ENCODE assay signal across 13 cellular contexts in genomic region chr1:43934986-43935324, GRCh38. TPM values are rescaled to one million over a fixed set of nuclear protein-coding genes. Genes with fewer than 3 reads are reported as not detected.
A peak's percentile ranks its signal among the peaks of the same experiment; 100 is the strongest.
DNase-seq lines count a peak whose midpoint lies in the region; ATAC-seq and TF ChIP-seq lines count a peak whose summit lies in the region.
"Had no signal": no experiment of that assay in that cellular context is flagged by ENCODE, and none has a peak within 500 bp of the region (broad histone marks: within the 10 kb centered on the region; RNA-seq: fewer than 3 reads in every experiment).

No MANE protein-coding gene starts in this region.

- no peak overlapping the region for H3K4me3 ChIP-seq in IMR-90 (ENCODE audit: insufficient read depth, low read depth, low read length)

- H2BK5ac ChIP-seq in IMR-90 (ENCODE audit: low read depth, low read length, poor library complexity, severe bottlenecking): no peak overlapping the region

- H3K56ac ChIP-seq in IMR-90 (ENCODE audit: extremely low read depth, insufficient read depth, low read length): no peak overlapping the region

- no peak overlapping the region for H3K27ac ChIP-seq in IMR-90 (ENCODE audit: insufficient read depth, low read length)
- H3K27ac ChIP-seq: left ventricle myocardium inferior had no signal

- no peak overlapping the region for H3K23ac ChIP-seq in IMR-90 (ENCODE audit: low read depth, low read length)

- H3K14ac ChIP-seq in IMR-90 (replicated peaks; ENCODE audit: low read depth, low read length): no peak overlapping the region

- ATAC-seq in IMR-90 (ENCODE audit: low read depth): no peak
- no peak for ATAC-seq in WTC11

- DNase-seq in IMR-90: no peak
- no peak for DNase-seq in WTC11 (ENCODE audit: low spot score)
- no peak for DNase-seq in glutamatergic neuron
- DNase-seq in progenitor cell of endocrine pancreas (ENCODE audit: low spot score, unreplicated experiment): no peak
- DNase-seq in DMS114 treated with DMSO at 0.1 percent for 48 hours (lab: John Stamatoyannopoulos, UW; ENCODE audit: unreplicated experiment): no peak
- no peak for DNase-seq in AML-193 (lab: John Stamatoyannopoulos, UW)
- no peak for DNase-seq in NCI-H1436 treated with DMSO at 0.1 percent for 48 hours (lab: John Stamatoyannopoulos, UW)

- BruUV-seq in IMR-90 (replicated peaks; lab: Mats Ljungman, UMichigan): no TSS peak

- H3K79me1 ChIP-seq in IMR-90 (ENCODE audit: low read depth in 1 of 2, low read length in 2 of 2): peaks cover 0 to 8% of the 10 kb centered on the region in 2 experiments; a peak in 1 of 4 replicates

- peaks cover 10% of the 10 kb centered on the region for H3K4me1 ChIP-seq in IMR-90 (ENCODE audit: control insufficient read depth, insufficient read depth, low read length)

- H2BK15ac ChIP-seq in IMR-90 (ENCODE audit: low read depth, low read length): no peak overlapping the region

- H3K4me3 Mint-ChIP-seq in WTC11 (peak overlapping the region; percentile 84), glutamatergic neuron (ENCODE audit: unreplicated experiment) (no peak overlapping the region), progenitor cell of endocrine pancreas (ENCODE audit: low read depth) (peak overlapping the region; percentile 29)
- H3K4me3 Mint-ChIP-seq: activated CD4-positive, alpha-beta memory T cell treated with anti-CD3 and anti-CD28 coated beads for 36 hours; activated naive CD4-positive, alpha-beta T cell treated with anti-CD3 and anti-CD28 coated beads, Interleukin-2, amount 50 U/mL, for 24 hours had no signal

- no peak overlapping the region for H3K4me2 ChIP-seq in IMR-90 (ENCODE audit: low read depth, low read length)

- peak overlapping the region; percentile 27 for H2AFZ ChIP-seq in IMR-90 (replicated peaks; ENCODE audit: low read length, poor library complexity)

- H3K27ac Mint-ChIP-seq in WTC11 (no peak overlapping the region; the same call in 1 of the 2 replicates), glutamatergic neuron (ENCODE audit: unreplicated experiment) (no peak overlapping the region), progenitor cell of endocrine pancreas (no peak overlapping the region)
- H3K27ac Mint-ChIP-seq: activated CD4-positive, alpha-beta memory T cell treated with anti-CD3 and anti-CD28 coated beads for 36 hours; activated naive CD4-positive, alpha-beta T cell treated with anti-CD3 and anti-CD28 coated beads, Interleukin-2, amount 50 U/mL, for 24 hours; B cell; T-cell had no signal

- no peak for TF ChIP-seq RAD21 in IMR-90 (IDR thresholded peaks at IDR 0.05; ENCODE audit: low read length)

- TF ChIP-seq CTCF in IMR-90 (conservative IDR thresholded peaks at IDR 0.05; ENCODE audit: low read depth, low read length) (no peak), WTC11 (IDR thresholded peaks at IDR 0.05) (no peak), glutamatergic neuron (IDR thresholded peaks at IDR 0.05; ENCODE audit: partially characterized antibody, unreplicated experiment) (peak; percentile 45), progenitor cell of endocrine pancreas (IDR thresholded peaks at IDR 0.05; ENCODE audit: unreplicated experiment) (no peak)

- intact Hi-C loops in IMR-90 (cut with micrococcal nuclease): loop anchor here (1.0 to 5.0 kb wide), 4 partner anchors 83 to 406 kb away; no protein-coding TSS in a partner anchor

- POLR2A ChIA-PET in IMR-90 (lab: Charles Lee; ENCODE audit: unreplicated experiment): no interaction called here
- POLR2A ChIA-PET in WTC11 (lab: Charles Lee): interaction anchor here (0.6 to 3.9 kb wide), 14 partner anchors 12 to 987 kb away, joined by 3 to 62 read pairs (median 3); partner anchors contain the start of genes ATP6V0B, IPO13, KDM4A and PTPRF

- H3K27me3 ChIP-seq in IMR-90 (ENCODE audit: control insufficient read depth, insufficient read depth, low read length): no peaks in the 10 kb centered on the region; the same call in 1 of the 2 replicates

- H3K4ac ChIP-seq in IMR-90 (ENCODE audit: low read depth, low read length): no peak overlapping the region

- H3K9me3 Mint-ChIP-seq in WTC11 (no peaks in the 10 kb centered on the region), glutamatergic neuron (ENCODE audit: unreplicated experiment) (peaks cover 8% of the 10 kb centered on the region), progenitor cell of endocrine pancreas (ENCODE audit: low read depth) (no peaks in the 10 kb centered on the region)
- H3K9me3 Mint-ChIP-seq: activated CD4-positive, alpha-beta memory T cell treated with anti-CD3 and anti-CD28 coated beads for 36 hours; activated naive CD4-positive, alpha-beta T cell treated with anti-CD3 and anti-CD28 coated beads, Interleukin-2, amount 50 U/mL, for 24 hours; T-cell had no signal

- no peak overlapping the region; the same call in 1 of the 2 replicates for H2AK5ac ChIP-seq in IMR-90 (ENCODE audit: low read depth, low read length)

- CTCF ChIA-PET in IMR-90 (lab: Yijun Ruan, JAX): interaction anchor here (0.5 to 5.6 kb wide), 27 partner anchors 8 to 408 kb away, joined by 3 to 149 read pairs (median 4); partner anchors contain the start of genes IPO13 and PTPRF
- CTCF ChIA-PET in WTC11 (lab: Charles Lee): interaction anchor here (0.6 to 11.9 kb wide), 112 partner anchors 12 to 1088 kb away, joined by 3 to 992 read pairs (median 6); partner anchors contain the start of genes ATP6V0B, B4GALT2, CCDC24 and DPH2

- dilution Hi-C loops in IMR-90 (cut with HindIII; ENCODE audit: low sequenced_read_pairs, unreplicated experiment): no loop called here

- H3K18ac ChIP-seq in IMR-90 (ENCODE audit: low read depth, low read length): no peak overlapping the region

- H2AK9ac ChIP-seq in IMR-90 (replicated peaks; ENCODE audit: low read depth, low read length, poor library complexity): no peak overlapping the region

- H4K91ac ChIP-seq in IMR-90 (ENCODE audit: insufficient read depth, low read depth, low read length): no peak overlapping the region

- H3K36me3 Mint-ChIP-seq in WTC11 (no peaks in the 10 kb centered on the region), glutamatergic neuron (ENCODE audit: unreplicated experiment) (peaks cover 12% of the 10 kb centered on the region), progenitor cell of endocrine pancreas (ENCODE audit: insufficient read depth) (no peaks in the 10 kb centered on the region)
- H3K36me3 Mint-ChIP-seq: activated CD4-positive, alpha-beta memory T cell treated with anti-CD3 and anti-CD28 coated beads for 36 hours had no signal

- peaks cover 3% of the 10 kb centered on the region; the same call in 1 of the 2 replicates for H4K20me1 ChIP-seq in IMR-90 (ENCODE audit: insufficient read depth, low read length)

- no peak overlapping the region for H4K8ac ChIP-seq in IMR-90 (ENCODE audit: low read depth in 2 of 2, low read length in 2 of 2)

- H3K9me3 ChIP-seq in IMR-90 (ENCODE audit: control insufficient read depth, insufficient read depth, low read length): no peaks in the 10 kb centered on the region
- H3K9me3 ChIP-seq: gastroesophageal sphincter, left ventricle myocardium inferior had no signal

- TF ChIP-seq POLR2A in IMR-90 (IDR thresholded peaks at IDR 0.05; ENCODE audit: low read depth, low read length): no peak

- peaks cover 6% of the 10 kb centered on the region for H3K9me1 ChIP-seq in IMR-90 (ENCODE audit: insufficient read depth, low read length)

- H3K4me1 Mint-ChIP-seq in WTC11 (peaks cover 55% of the 10 kb centered on the region), glutamatergic neuron (ENCODE audit: low read depth, unreplicated experiment) (peaks cover 19% of the 10 kb centered on the region), progenitor cell of endocrine pancreas (ENCODE audit: low read depth) (peaks cover 6% of the 10 kb centered on the region)

- WGBS in IMR-90 (ENCODE audit: extremely low coverage in 2 of 2, insufficient read length in 1 of 2), 2 experiments: no CpG with 5 or more reads among the region's 5 CpGs

- no peak overlapping the region for H4K5ac ChIP-seq in IMR-90 (ENCODE audit: low read depth, low read length)

- no peak overlapping the region for H3K9ac ChIP-seq in IMR-90 (ENCODE audit: low read depth, low read length)

- H3K27me3 Mint-ChIP-seq in WTC11 (ENCODE audit: low read depth) (peaks cover 8% of the 10 kb centered on the region), glutamatergic neuron (ENCODE audit: unreplicated experiment) (peaks cover 21% of the 10 kb centered on the region), progenitor cell of endocrine pancreas (peaks cover 39% of the 10 kb centered on the region)

- in situ Hi-C loops in IMR-90 (cut with MboI; ENCODE audit: low sequenced_read_pairs): loop anchor here (5.0 kb wide), 1 partner anchor 163 kb away; no protein-coding TSS in a partner anchor

- H2BK20ac ChIP-seq in IMR-90 (ENCODE audit: low read depth, low read length): no peak overlapping the region

- H3K36me3 ChIP-seq in IMR-90 (ENCODE audit: control insufficient read depth, insufficient read depth, low read length): peaks cover 3% of the 10 kb centered on the region; the same call in 1 of the 2 replicates
- H3K36me3 ChIP-seq: left ventricle myocardium inferior had no signal

- no peak overlapping the region for H2BK120ac ChIP-seq in IMR-90 (ENCODE audit: low read depth, low read length)

RNA-seq across cellular contexts. Expression of gene ARTN, which starts 1.4 kb away (rescaled TPM):
- total RNA-seq in IMR-90 (2012; rRNA removed) (not detected in 2 replicates), WTC11 (2021) (23.5 to 28.5 TPM (median 23.6 TPM) in 3 replicates), glutamatergic neuron (ENCODE audit: unreplicated experiment) (not detected), progenitor cell of endocrine pancreas (1.1 and 2.0 TPM in 2 replicates)
- 0.23 and 0.29 TPM in 2 replicates for polyA plus RNA-seq in IMR-90 (2012; rRNA removed)
- 0.06 and 0.30 TPM in 2 replicates for polyA plus RNA-seq in IMR-90 (2012; cell fraction: cytosol; rRNA removed)
- polyA plus RNA-seq in IMR-90 (2012; cell fraction: nucleus; rRNA removed; ENCODE audit: low replicate concordance): 2.3 and 5.2 TPM in 2 replicates
- total RNA-seq: activated CD4-positive, alpha-beta memory T cell treated with anti-CD3 and anti-CD28 coated beads for 36 hours had no signal

RNA-seq across cellular contexts. Expression of gene IPO13, which starts 11.8 kb away (rescaled TPM):
- 14.2 and 15.2 TPM in 2 replicates for total RNA-seq in IMR-90 (2012; rRNA removed)
- polyA plus RNA-seq in IMR-90 (2012; rRNA removed): 18.7 and 19.0 TPM in 2 replicates
- polyA plus RNA-seq in IMR-90 (2012; cell fraction: cytosol; rRNA removed): 17.0 and 20.8 TPM in 2 replicates
- polyA plus RNA-seq in IMR-90 (2012; cell fraction: nucleus; rRNA removed; ENCODE audit: low replicate concordance): 38.2 and 128 TPM in 2 replicates
- total RNA-seq in WTC11 (2021): 17.8 to 24.2 TPM (median 19.1 TPM) in 3 replicates
- 53.2 TPM for total RNA-seq in glutamatergic neuron (ENCODE audit: unreplicated experiment)
- 34.6 and 35.8 TPM in 2 replicates for total RNA-seq in progenitor cell of endocrine pancreas

RNA-seq across cellular contexts. Expression of gene DPH2, which starts 34.9 kb away (rescaled TPM):
- total RNA-seq in IMR-90 (2012; rRNA removed) (18.9 and 21.0 TPM in 2 replicates), WTC11 (2021) (47.6 to 57.5 TPM (median 51.5 TPM) in 3 replicates), glutamatergic neuron (ENCODE audit: unreplicated experiment) (25.3 TPM), progenitor cell of endocrine pancreas (24.9 and 25.4 TPM in 2 replicates)
- polyA plus RNA-seq in IMR-90 (2012; rRNA removed): 32.2 and 38.0 TPM in 2 replicates
- polyA plus RNA-seq in IMR-90 (2012; cell fraction: cytosol; rRNA removed): 23.4 and 39.1 TPM in 2 replicates
- 133 and 182 TPM in 2 replicates for polyA plus RNA-seq in IMR-90 (2012; cell fraction: nucleus; rRNA removed; ENCODE audit: low replicate concordance)

RNA-seq across cellular contexts. Expression of gene ATP6V0B, which starts 39.8 kb away (rescaled TPM):
- total RNA-seq in IMR-90 (2012; rRNA removed) (72.1 and 80.3 TPM in 2 replicates), WTC11 (2021) (108 to 115 TPM (median 110 TPM) in 3 replicates), glutamatergic neuron (ENCODE audit: unreplicated experiment) (208 TPM), progenitor cell of endocrine pancreas (104 and 108 TPM in 2 replicates)
- 169 and 209 TPM in 2 replicates for polyA plus RNA-seq in IMR-90 (2012; rRNA removed)
- polyA plus RNA-seq in IMR-90 (2012; cell fraction: cytosol; rRNA removed): 211 and 228 TPM in 2 replicates
- 173 and 195 TPM in 2 replicates for polyA plus RNA-seq in IMR-90 (2012; cell fraction: nucleus; rRNA removed; ENCODE audit: low replicate concordance)

RNA-seq across cellular contexts. Expression of gene B4GALT2, which starts 44.1 kb away (rescaled TPM):
- total RNA-seq in IMR-90 (2012; rRNA removed): 57.2 and 60.8 TPM in 2 replicates
- 52.3 and 74.7 TPM in 2 replicates for polyA plus RNA-seq in IMR-90 (2012; rRNA removed)
- 67.7 and 79.7 TPM in 2 replicates for polyA plus RNA-seq in IMR-90 (2012; cell fraction: cytosol; rRNA removed)
- polyA plus RNA-seq in IMR-90 (2012; cell fraction: nucleus; rRNA removed; ENCODE audit: low replicate concordance): 31.2 and 77.9 TPM in 2 replicates
- 66.7 to 72.2 TPM (median 66.9 TPM) in 3 replicates for total RNA-seq in WTC11 (2021)
- total RNA-seq in glutamatergic neuron (ENCODE audit: unreplicated experiment): 45.7 TPM
- 61.7 and 63.1 TPM in 2 replicates for total RNA-seq in progenitor cell of endocrine pancreas
